13 cellular contexts compared by ENCODE assay signal in the genomic region with DNA sequence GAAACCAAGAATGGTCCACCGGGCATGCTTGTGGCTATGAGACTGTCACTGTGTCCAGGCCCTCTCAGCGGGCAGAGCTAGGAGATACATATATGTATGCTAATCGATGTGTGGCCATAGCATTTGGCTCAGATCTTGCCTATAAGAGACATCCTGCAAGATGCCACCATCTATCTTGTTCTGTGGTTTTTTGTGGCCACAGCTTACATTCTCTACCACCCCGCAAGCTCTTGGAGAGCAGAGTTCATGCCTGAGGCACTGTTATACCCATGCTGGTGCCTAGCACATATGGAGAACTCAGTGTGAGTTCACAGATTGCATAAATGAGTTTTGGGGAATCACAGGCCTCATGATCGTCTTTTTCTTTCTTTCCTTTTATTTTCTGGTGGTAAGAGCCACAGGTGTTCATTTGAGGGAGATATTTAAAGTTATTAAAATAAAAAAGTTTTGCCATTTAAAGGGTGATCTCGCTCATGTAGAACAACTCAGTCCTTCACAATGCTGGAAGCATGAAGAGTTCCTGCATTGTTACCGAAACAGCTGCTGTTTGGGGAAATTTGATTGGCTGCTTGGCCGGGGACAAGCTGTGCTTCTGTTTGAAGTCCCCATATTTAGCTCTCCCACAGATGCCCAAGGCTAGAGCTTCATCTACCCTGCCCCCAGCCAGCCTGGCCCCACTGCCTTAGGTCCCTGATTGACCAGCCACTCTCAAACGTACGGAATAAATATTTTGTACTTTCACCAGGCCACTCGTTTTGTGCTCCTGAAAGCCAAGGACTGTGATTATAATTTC.
DNase-seq lines count a peak whose midpoint lies in the region; FAIRE-seq and TF ChIP-seq lines count a peak whose summit lies in the region.
"Had no signal": no experiment of that assay in that cellular context is flagged by ENCODE, and none has a peak within 500 bp of the region (broad histone marks: within the 10 kb centered on the region; RNA-seq: fewer than 3 reads in every experiment).

No MANE protein-coding gene starts in this region.

- H3K4me1 Mint-ChIP-seq in Calu3 (ENCODE audit: low read depth, unreplicated experiment), result peaks cover 22% of the 10 kb centered on the region
- no peaks in the 10 kb centered on the region for H3K4me1 Mint-ChIP-seq in T-helper 2 cell treated with Interferon-gamma antibody and Interleukin-4, amounts not matched to agents 5 μg/mL and 100 μg/mL, for 36 hours (ENCODE audit: low read depth)
- H3K4me1 Mint-ChIP-seq: activated CD4-positive, alpha-beta T cell treated with anti-CD3 and anti-CD28 coated beads, Interleukin-2, amount 10 ng/mL, durations not matched to agents 24 days and 14 days; T-cell had no signal

- in situ Hi-C loops in G401 (cut with HindIII; ENCODE audit: low sequenced_read_pairs), result no loop called here

- no peak overlapping the region for H3K4me3 Mint-ChIP-seq in Calu3 (ENCODE audit: low read depth, unreplicated experiment)
- no peak overlapping the region for H3K4me3 Mint-ChIP-seq in T-helper 2 cell treated with Interferon-gamma antibody and Interleukin-4, amounts not matched to agents 5 μg/mL and 100 μg/mL, for 36 hours
- H3K4me3 Mint-ChIP-seq: activated CD4-positive, alpha-beta T cell treated with anti-CD3 and anti-CD28 coated beads, Interleukin-2, amount 10 ng/mL, durations not matched to agents 24 days and 14 days; nephron; T-cell had no signal

- peaks cover 3% of the 10 kb centered on the region for H3K9me3 Mint-ChIP-seq in Calu3 (ENCODE audit: low read depth, unreplicated experiment)
- no peaks in the 10 kb centered on the region for H3K9me3 Mint-ChIP-seq in T-helper 2 cell treated with Interferon-gamma antibody and Interleukin-4, amounts not matched to agents 5 μg/mL and 100 μg/mL, for 36 hours
- H3K9me3 Mint-ChIP-seq: activated CD4-positive, alpha-beta T cell treated with anti-CD3 and anti-CD28 coated beads, Interleukin-2, amount 10 ng/mL, durations not matched to agents 24 days and 14 days; nephron; T-cell had no signal

- H3K36me3 Mint-ChIP-seq in Calu3 (ENCODE audit: insufficient read depth, unreplicated experiment), result peaks cover under 1% of the 10 kb centered on the region
- no peaks in the 10 kb centered on the region for H3K36me3 Mint-ChIP-seq in T-helper 2 cell treated with Interferon-gamma antibody and Interleukin-4, amounts not matched to agents 5 μg/mL and 100 μg/mL, for 36 hours (ENCODE audit: low read depth)
- H3K36me3 Mint-ChIP-seq: T-cell had no signal

- H3K27me3 Mint-ChIP-seq in Calu3 (ENCODE audit: unreplicated experiment), result no peaks in the 10 kb centered on the region
- no peaks in the 10 kb centered on the region for H3K27me3 Mint-ChIP-seq in T-helper 2 cell treated with Interferon-gamma antibody and Interleukin-4, amounts not matched to agents 5 μg/mL and 100 μg/mL, for 36 hours (ENCODE audit: low read depth)

- peak overlapping the region; percentile 83 for H3K27ac Mint-ChIP-seq in Calu3 (ENCODE audit: unreplicated experiment)
- no peak overlapping the region for H3K27ac Mint-ChIP-seq in T-helper 2 cell treated with Interferon-gamma antibody and Interleukin-4, amounts not matched to agents 5 μg/mL and 100 μg/mL, for 36 hours
- H3K27ac Mint-ChIP-seq: activated CD4-positive, alpha-beta T cell treated with anti-CD3 and anti-CD28 coated beads, Interleukin-2, amount 10 ng/mL, durations not matched to agents 24 days and 14 days; nephron; T-cell had no signal

- no peak for TF ChIP-seq CTCF in Calu3 (IDR thresholded peaks at IDR 0.05; ENCODE audit: unreplicated experiment)

- no peak for FAIRE-seq in H54 (lab: Jason Lieb, UNC)
- FAIRE-seq: astrocyte, frontal cortex had no signal

- CTCF ChIA-PET in Calu3 (lab: Charles Lee), result interaction anchor here (0.9 to 1.7 kb wide), 3 partner anchors 16 to 107 kb away, joined by 3 to 4 read pairs (median 3); no protein-coding TSS in a partner anchor

- DNase-seq in Calu3 (no peak), G401 (ENCODE audit: low spot score) (peak; percentile 82), SK-N-DZ (ENCODE audit: low spot score) (peak; percentile 38), midbrain (lab: John Stamatoyannopoulos, UW) (peak; percentile 60), H54 (ENCODE audit: insufficient read length, low spot score) (no peak), NCI-H2171 (lab: John Stamatoyannopoulos, UW) (no peak)
- no peak for DNase-seq in T-helper 2 cell treated with Interferon-gamma antibody and Interleukin-4, amounts not matched to agents 5 μg/mL and 100 μg/mL, for 36 hours (ENCODE audit: low spot score)
- DNase-seq: activated CD4-positive, alpha-beta T cell treated with anti-CD3 and anti-CD28 coated beads, Interleukin-2, amount 10 ng/mL, durations not matched to agents 24 days and 14 days; effector memory CD4-positive, alpha-beta T cell; T-cell had no signal

- BruUV-seq in Calu3 (replicated peaks; lab: Mats Ljungman, UMichigan), result no TSS peak

- no peak for TF ChIP-seq POLR2A in H54 (IDR thresholded peaks at IDR 0.05; ENCODE audit: low read depth, low read length)

- intact Hi-C loops in Calu3 (cut with micrococcal nuclease; ENCODE audit: unreplicated experiment), result loop anchor here (10.0 kb wide), 1 partner anchor 167 kb away; the partner anchor contains the start of gene MAP1B

Comparison
In these comparisons a context has a peak if more than half of its experiments do, and no peak if none do; other contexts are left out.
1. DNase-seq: peak in G401 (single experiment), SK-N-DZ (single experiment) and midbrain (single experiment); none in Calu3 (single experiment), H54 (single experiment), T-helper 2 cell treated with Interferon-gamma antibody and Interleukin-4, amounts not matched to agents 5 μg/mL and 100 μg/mL, for 36 hours (single experiment) and NCI-H2171 (single experiment).